ENCODE assay signal across 16 cellular contexts in the genomic region with DNA sequence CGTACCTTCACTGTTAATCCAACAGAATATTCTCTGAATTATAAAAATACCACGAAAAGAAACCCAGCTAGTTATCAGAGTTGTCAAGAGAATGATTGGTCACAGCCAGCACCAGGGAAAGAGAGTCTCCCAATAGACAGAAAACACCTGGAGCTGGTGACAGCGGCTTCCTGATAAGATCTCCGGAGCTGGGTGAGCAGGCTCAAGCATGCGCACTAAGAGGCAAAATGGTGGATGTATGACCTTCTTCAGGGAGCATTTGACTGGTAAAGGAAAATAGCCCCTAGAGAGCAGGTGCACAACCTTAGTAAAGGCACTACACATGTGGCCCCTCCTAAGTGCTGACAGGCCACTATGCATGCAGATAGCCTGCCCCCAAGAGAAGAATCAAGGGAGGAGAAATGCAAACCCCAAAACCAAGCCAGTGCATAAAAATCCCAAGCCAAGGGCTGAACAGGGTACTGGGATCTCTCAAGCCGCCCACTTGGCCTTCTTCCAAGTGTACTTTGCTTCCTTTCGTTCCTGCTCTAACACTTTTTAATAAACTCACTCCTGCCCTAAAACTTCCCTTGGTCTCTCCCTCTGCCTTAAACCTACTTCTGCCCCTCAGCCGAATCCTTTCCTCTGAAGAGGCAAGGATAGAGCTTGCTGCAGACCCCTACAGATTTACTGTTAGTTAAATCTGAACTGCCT.
DNase-seq lines count a peak whose midpoint lies in the region; ATAC-seq and TF ChIP-seq lines count a peak whose summit lies in the region.
"Had no signal": no experiment of that assay in that cellular context is flagged by ENCODE, and none has a peak within 500 bp of the region (broad histone marks: within the 10 kb centered on the region; RNA-seq: fewer than 3 reads in every experiment).

No MANE protein-coding gene starts in this region.

- intact Hi-C loops in left ventricle myocardium superior (cut with micrococcal nuclease) (no loop called here), left lung (cut with DNase I) (no loop called here), posterior cingulate gyrus (cut with DNase I) (no loop called here), lower lobe of right lung (cut with DNase I) (loop anchor here (10.0 kb wide), 1 partner anchor 145 kb away; no protein-coding TSS in a partner anchor)

- no peak for TF ChIP-seq CTCF in parathyroid adenoma (IDR thresholded peaks at IDR 0.05)
- TF ChIP-seq CTCF in nephron progenitor cell (IDR thresholded peaks at IDR 0.05): no peak
- TF ChIP-seq CTCF in left lung (IDR thresholded peaks at IDR 0.05): no peak
- no peak for TF ChIP-seq CTCF in lower lobe of right lung (IDR thresholded peaks at IDR 0.05)

- no peaks in the 10 kb centered on the region for H3K4me1 ChIP-seq in parathyroid adenoma
- H3K4me1 ChIP-seq in left lung: peaks cover 0 to 29% of the 10 kb centered on the region in 2 donors
- H3K4me1 ChIP-seq in lower lobe of right lung: peaks cover 23% of the 10 kb centered on the region

- H3K4me2 ChIP-seq in parathyroid adenoma (ENCODE audit: low read length): no peak overlapping the region
- H3K4me2 ChIP-seq: smooth muscle cell had no signal

- peak; percentile 60 for DNase-seq in Jurkat, Clone E6-1 (ENCODE audit: low read depth, low spot score)
- DNase-seq in left ventricle myocardium superior: peak; percentile 57
- no peak for DNase-seq in nephron progenitor cell
- DNase-seq in left lung: no peak
- DNase-seq in posterior cingulate gyrus: no peak
- DNase-seq in lower lobe of right lung: no peak
- DNase-seq: activated CD8-positive, alpha-beta T cell treated with anti-CD3 and anti-CD28 coated beads for 36 hours; esophagus squamous epithelium; GDM1; tibial artery; WERI-Rb-1 had no signal

- H3K27ac ChIP-seq in parathyroid adenoma (no peak overlapping the region), left lung (no peak overlapping the region), lower lobe of right lung (no peak overlapping the region)
- H3K27ac ChIP-seq: esophagus squamous epithelium, pancreas, tibial artery, WERI-Rb-1 had no signal

- no peak overlapping the region for H3K4me3 ChIP-seq in Jurkat, Clone E6-1 (ENCODE audit: low read length)
- H3K4me3 ChIP-seq in parathyroid adenoma (ENCODE audit: low read depth, low read length): no peak overlapping the region
- no peak overlapping the region for H3K4me3 ChIP-seq in left lung
- H3K4me3 ChIP-seq in lower lobe of right lung: no peak overlapping the region
- H3K4me3 ChIP-seq: esophagus squamous epithelium, pancreas, smooth muscle cell, tibial artery had no signal

- no peak overlapping the region for H3K9ac ChIP-seq in parathyroid adenoma

- no peaks in the 10 kb centered on the region for H3K9me3 ChIP-seq in parathyroid adenoma (ENCODE audit: control insufficient read depth, low read length)
- no peaks in the 10 kb centered on the region for H3K9me3 ChIP-seq in left lung
- no peaks in the 10 kb centered on the region for H3K9me3 ChIP-seq in lower lobe of right lung
- H3K9me3 ChIP-seq: esophagus squamous epithelium, pancreas, tibial artery had no signal

- H3K4me1 Mint-ChIP-seq in nephron progenitor cell: no peaks in the 10 kb centered on the region

- no peak overlapping the region for H3K4me3 Mint-ChIP-seq in nephron progenitor cell
- H3K4me3 Mint-ChIP-seq: activated CD8-positive, alpha-beta T cell treated with anti-CD3 and anti-CD28 coated beads for 36 hours; stimulated activated effector memory CD8-positive, alpha-beta T cell treated with anti-CD3 and anti-CD28 coated beads, Interleukin-12 subunit alpha, Interleukin-12 subunit beta, amount 100 ng/mL, for 72 hours had no signal

- H3K79me2 ChIP-seq in parathyroid adenoma: no peaks in the 10 kb centered on the region

- no peaks in the 10 kb centered on the region for H3K36me3 Mint-ChIP-seq in nephron progenitor cell (ENCODE audit: low read depth)
- H3K36me3 Mint-ChIP-seq: stimulated activated effector memory CD8-positive, alpha-beta T cell treated with anti-CD3 and anti-CD28 coated beads, Interleukin-12 subunit alpha, Interleukin-12 subunit beta, amount 100 ng/mL, for 72 hours had no signal

- H3K36me3 ChIP-seq in parathyroid adenoma (ENCODE audit: control insufficient read depth, insufficient read depth, low read length): no peaks in the 10 kb centered on the region
- peaks cover 0 to 6% of the 10 kb centered on the region in 2 donors for H3K36me3 ChIP-seq in left lung
- H3K36me3 ChIP-seq in lower lobe of right lung: peaks cover 29% of the 10 kb centered on the region
- H3K36me3 ChIP-seq: WERI-Rb-1 had no signal

- ATAC-seq in SK-N-SH treated with all-trans-retinoic acid at 6 μM for 48 hours: peak; percentile 23
- peak; percentile 79 for ATAC-seq in left ventricle myocardium superior
- no peak for ATAC-seq in left lung
- ATAC-seq in lower lobe of right lung: no peak
- ATAC-seq: activated CD8-positive, alpha-beta T cell treated with anti-CD3 and anti-CD28 coated beads for 36 hours; stimulated activated effector memory CD8-positive, alpha-beta T cell treated with anti-CD3 and anti-CD28 coated beads, Interleukin-12 subunit alpha, Interleukin-12 subunit beta, amount 100 ng/mL, for 72 hours had no signal

- no peaks in the 10 kb centered on the region for H3K27me3 Mint-ChIP-seq in nephron progenitor cell (ENCODE audit: low read depth, poor library complexity)

- H3K27me3 ChIP-seq in parathyroid adenoma (ENCODE audit: control insufficient read depth, insufficient read depth, low read length): no peaks in the 10 kb centered on the region
- peaks cover 0 to 7% of the 10 kb centered on the region in 2 donors for H3K27me3 ChIP-seq in left lung
- H3K27me3 ChIP-seq in lower lobe of right lung (ENCODE audit: low read depth): no peaks in the 10 kb centered on the region
- H3K27me3 ChIP-seq: esophagus squamous epithelium, pancreas, tibial artery had no signal

- H3K9me3 Mint-ChIP-seq in nephron progenitor cell: no peaks in the 10 kb centered on the region
- H3K9me3 Mint-ChIP-seq: activated CD8-positive, alpha-beta T cell treated with anti-CD3 and anti-CD28 coated beads for 36 hours; stimulated activated effector memory CD8-positive, alpha-beta T cell treated with anti-CD3 and anti-CD28 coated beads, Interleukin-12 subunit alpha, Interleukin-12 subunit beta, amount 100 ng/mL, for 72 hours had no signal

- peak overlapping the region; percentile 78 for H2AFZ ChIP-seq in parathyroid adenoma

- H3K27ac Mint-ChIP-seq in nephron progenitor cell: no peak overlapping the region
- H3K27ac Mint-ChIP-seq: activated CD8-positive, alpha-beta T cell treated with anti-CD3 and anti-CD28 coated beads for 36 hours; stimulated activated effector memory CD8-positive, alpha-beta T cell treated with anti-CD3 and anti-CD28 coated beads, Interleukin-12 subunit alpha, Interleukin-12 subunit beta, amount 100 ng/mL, for 72 hours had no signal

TF ChIP-seq in SK-N-SH treated with all-trans-retinoic acid at 6 μM for 48 hours, 23 proteins besides CTCF, POLR2A, EP300 and RAD21:
- TF ChIP-seq OSR1 (CRISPR knock-in tag; IDR thresholded peaks at IDR 0.05) (no peak), TCF4 (CRISPR knock-in tag; IDR thresholded peaks at IDR 0.05; ENCODE audit: borderline replicate concordance) (0 out of 2 replicates have a peak, but pooled peaks have one; percentile 16)

Comparison
In these comparisons a context has a peak if more than half of its experiments do, and no peak if none do; other contexts are left out.
1. DNase-seq: peak in Jurkat, Clone E6-1 (single experiment) and left ventricle myocardium superior (single experiment); none in nephron progenitor cell (single experiment), left lung (0 of 2), posterior cingulate gyrus (0 of 10) and lower lobe of right lung (single experiment).
2. ATAC-seq: peak in SK-N-SH treated with all-trans-retinoic acid at 6 μM for 48 hours (single experiment) and left ventricle myocardium superior (single experiment); none in left lung (single experiment) and lower lobe of right lung (0 of 2).